ENCODE assay signal across 18 cellular contexts in genomic region chr3:143078883-143079282, GRCh38. TPM values are rescaled to one million over a fixed set of nuclear protein-coding genes. Genes with fewer than 3 reads are reported as not detected.
DNase-seq lines count a peak whose midpoint lies in the region; ATAC-seq, FAIRE-seq and TF ChIP-seq lines count a peak whose summit lies in the region.
"Had no signal": no experiment of that assay in that cellular context is flagged by ENCODE, and none has a peak within 500 bp of the region (broad histone marks: within the 10 kb centered on the region; RNA-seq: fewer than 3 reads in every experiment).

No MANE protein-coding gene starts in this region.

- H3K9me3 Mint-ChIP-seq in HFFc6, result no peaks in the 10 kb centered on the region
- H3K9me3 Mint-ChIP-seq: activated T-cell treated with anti-CD3 and anti-CD28 coated beads, Interleukin-2, amount 50 U/mL, for 72 hours; H9 had no signal

- H4K20me1 ChIP-seq in PC-9 (ENCODE audit: insufficient read depth), result no peaks in the 10 kb centered on the region

- TF ChIP-seq CTCF in A549 (IDR thresholded peaks at IDR 0.05), result no peak
- no peak for TF ChIP-seq CTCF in HFFc6 (IDR thresholded peaks at IDR 0.05)
- no peak for TF ChIP-seq CTCF in fibroblast of villous mesenchyme (IDR thresholded peaks at IDR 0.05; ENCODE audit: insufficient read depth, low read depth, low read length)
- TF ChIP-seq CTCF in PC-9 (conservative IDR thresholded peaks at IDR 0.05), result no peak

- H3K4me2 ChIP-seq in A549 (no peak overlapping the region), PC-9 (no peak overlapping the region)

- peaks cover 5% of the 10 kb centered on the region for H3K27me3 Mint-ChIP-seq in HFFc6 (ENCODE audit: insufficient read depth)

- no peak overlapping the region for H3K27ac Mint-ChIP-seq in HFFc6
- H3K27ac Mint-ChIP-seq: activated T-cell treated with anti-CD3 and anti-CD28 coated beads, Interleukin-2, amount 50 U/mL, for 72 hours; H9 had no signal

- H3K36me3 Mint-ChIP-seq in HFFc6 (ENCODE audit: low read depth), result no peaks in the 10 kb centered on the region

- no peak overlapping the region for H2AFZ ChIP-seq in PC-9

- no peaks in the 10 kb centered on the region for H3K27me3 ChIP-seq in PC-9 (ENCODE audit: insufficient read depth, low read depth)
- H3K27me3 ChIP-seq: pancreas had no signal

- CTCF ChIA-PET in A549 (lab: Yijun Ruan, JAX) (no interaction called here), PC-9 (lab: Charles Lee) (no interaction called here)

- H3K4me3 Mint-ChIP-seq in HFFc6, result peak overlapping the region; percentile 15; the same call in 1 of the 2 replicates
- H3K4me3 Mint-ChIP-seq: activated T-cell treated with anti-CD3 and anti-CD28 coated beads, Interleukin-2, amount 50 U/mL, for 72 hours; H9 had no signal

- POLR2A ChIA-PET in A549 (lab: Yijun Ruan, JAX) (no interaction called here), PC-9 (lab: Charles Lee; ENCODE audit: unreplicated experiment) (interaction anchor here (0.6 kb wide), 1 partner anchor 562 kb away, joined by 3 read pairs; no protein-coding TSS in a partner anchor)

- H3K9me3 ChIP-seq in A549 (no peaks in the 10 kb centered on the region), PC-9 (ENCODE audit: insufficient read depth, low read depth) (no peaks in the 10 kb centered on the region)
- H3K9me3 ChIP-seq: gastroesophageal sphincter, mucosa of descending colon, pancreas had no signal

- no peaks in the 10 kb centered on the region for H3K9me2 ChIP-seq in PC-9 (ENCODE audit: insufficient read depth)

- H3F3A ChIP-seq in PC-9 (ENCODE audit: insufficient read depth, low read depth), result no peaks in the 10 kb centered on the region

- intact Hi-C loops in PC-9 (cut with micrococcal nuclease; ENCODE audit: unreplicated experiment), result no loop called here

- WGBS in A549 (ENCODE audit: missing lambda C conversion rate), result 42% methylated on average over 4 of the region's 4 CpGs

- H3K4me3 ChIP-seq in A549, result no peak overlapping the region
- no peak overlapping the region for H3K4me3 ChIP-seq in fibroblast of villous mesenchyme (ENCODE audit: low read depth, low read length)
- no peak overlapping the region for H3K4me3 ChIP-seq in PC-9
- H3K4me3 ChIP-seq: gastroesophageal sphincter, mucosa of descending colon, pancreas had no signal

- TF ChIP-seq EP300 in A549 (IDR thresholded peaks at IDR 0.05), result no peak

- no peak for TF ChIP-seq RAD21 in A549 (conservative IDR thresholded peaks at IDR 0.05 in 1 of 2, IDR thresholded peaks at IDR 0.05 in 1 of 2)

- peak; percentile 28 to 42; a peak in 3 of 6 replicates for ATAC-seq in A549
- no peak for ATAC-seq in HG02973 (IDR thresholded peaks at IDR 0.05; ENCODE audit: unreplicated experiment)
- no peak for ATAC-seq in esophagus mucosa
- ATAC-seq: activated T-cell treated with anti-CD3 and anti-CD28 coated beads, Interleukin-2, amount 50 U/mL, for 72 hours; gastroesophageal sphincter; mucosa of descending colon; pancreas; stimulated activated naive CD8-positive, alpha-beta T cell treated with anti-CD3 and anti-CD28 coated beads, Interleukin-15, Interleukin-2, amounts not matched to agents 100 U/mL and 50 U/mL, for 24 hours had no signal

- H3K4me1 ChIP-seq in A549, result no peaks in the 10 kb centered on the region
- no peaks in the 10 kb centered on the region for H3K4me1 ChIP-seq in PC-9 (replicated peaks; ENCODE audit: insufficient read depth)
- H3K4me1 ChIP-seq: gastroesophageal sphincter, pancreas had no signal

- DNase-seq in A549 (ENCODE audit: low read depth in 1 of 2, low spot score in 1 of 2), result peak in 1 of 2 experiments; percentile 12
- peak; percentile 72 for DNase-seq in HFFc6
- DNase-seq in amniotic stem cell (lab: John Stamatoyannopoulos, UW), result peak; percentile 3
- peak; percentile 30 for DNase-seq in fibroblast of villous mesenchyme (ENCODE audit: low read depth)
- no peak for DNase-seq in T-helper 2 cell
- DNase-seq in PC-9, result no peak
- DNase-seq: activated T-cell treated with anti-CD3 and anti-CD28 coated beads, Interleukin-2, amount 50 U/mL, for 72 hours; H9; islet precursor cell; mucosa of descending colon; NCI-H2029; NCI-H526 treated with DMSO at 0.1 percent for 48 hours; pancreas; RPMI8226; stimulated activated naive CD8-positive, alpha-beta T cell treated with anti-CD3 and anti-CD28 coated beads, Interleukin-15, Interleukin-2, amounts not matched to agents 100 U/mL and 50 U/mL, for 24 hours had no signal

- H3K27ac ChIP-seq in A549 (no peak overlapping the region), PC-9 (no peak overlapping the region)
- H3K27ac ChIP-seq: gastroesophageal sphincter, pancreas had no signal

- H3K79me2 ChIP-seq in PC-9 (ENCODE audit: low read depth), result no peaks in the 10 kb centered on the region

- BruUV-seq in PC-9 (replicated peaks; lab: Mats Ljungman, UMichigan), result no TSS peak

- no peak for TF ChIP-seq POLR2A in A549 (IDR thresholded peaks at IDR 0.05; ENCODE audit: low read length)

- peaks cover 11% of the 10 kb centered on the region for H3K4me1 Mint-ChIP-seq in HFFc6 (ENCODE audit: low read depth)

- FAIRE-seq in A549 (lab: Jason Lieb, UNC), result no peak
- FAIRE-seq: pancreas had no signal

- H3K36me3 ChIP-seq in PC-9 (ENCODE audit: low read depth), result no peaks in the 10 kb centered on the region
- H3K36me3 ChIP-seq: gastroesophageal sphincter, pancreas had no signal

TF ChIP-seq in A549, 52 proteins besides CTCF, POLR2A, EP300 and RAD21 (continues in another document):
- no peak for TF ChIP-seq NFE2L2 (conservative IDR thresholded peaks at IDR 0.05; ENCODE audit: low read length)
- TF ChIP-seq ZFP36 (IDR thresholded peaks at IDR 0.05; ENCODE audit: borderline replicate concordance, partially characterized antibody), result no peak
- TF ChIP-seq, protein P1, sequence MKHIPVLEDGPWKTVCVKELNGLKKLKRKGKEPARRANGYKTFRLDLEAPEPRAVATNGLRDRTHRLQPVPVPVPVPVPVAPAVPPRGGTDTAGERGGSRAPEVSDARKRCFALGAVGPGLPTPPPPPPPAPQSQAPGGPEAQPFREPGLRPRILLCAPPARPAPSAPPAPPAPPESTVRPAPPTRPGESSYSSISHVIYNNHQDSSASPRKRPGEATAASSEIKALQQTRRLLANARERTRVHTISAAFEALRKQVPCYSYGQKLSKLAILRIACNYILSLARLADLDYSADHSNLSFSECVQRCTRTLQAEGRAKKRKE (CRISPR knock-in tag; IDR thresholded peaks at IDR 0.05; ENCODE audit: low read depth), result no peak
- no peak for TF ChIP-seq JUNB (IDR thresholded peaks at IDR 0.05)
- no peak for TF ChIP-seq HMGXB4 (CRISPR knock-in tag; IDR thresholded peaks at IDR 0.05; ENCODE audit: borderline replicate concordance)
- TF ChIP-seq, protein P2, sequence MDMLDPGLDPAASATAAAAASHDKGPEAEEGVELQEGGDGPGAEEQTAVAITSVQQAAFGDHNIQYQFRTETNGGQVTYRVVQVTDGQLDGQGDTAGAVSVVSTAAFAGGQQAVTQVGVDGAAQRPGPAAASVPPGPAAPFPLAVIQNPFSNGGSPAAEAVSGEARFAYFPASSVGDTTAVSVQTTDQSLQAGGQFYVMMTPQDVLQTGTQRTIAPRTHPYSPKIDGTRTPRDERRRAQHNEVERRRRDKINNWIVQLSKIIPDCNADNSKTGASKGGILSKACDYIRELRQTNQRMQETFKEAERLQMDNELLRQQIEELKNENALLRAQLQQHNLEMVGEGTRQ (IDR thresholded peaks at IDR 0.05), result no peak
- no peak for TF ChIP-seq KDM5A (IDR thresholded peaks at IDR 0.05)
- TF ChIP-seq, protein P3, sequence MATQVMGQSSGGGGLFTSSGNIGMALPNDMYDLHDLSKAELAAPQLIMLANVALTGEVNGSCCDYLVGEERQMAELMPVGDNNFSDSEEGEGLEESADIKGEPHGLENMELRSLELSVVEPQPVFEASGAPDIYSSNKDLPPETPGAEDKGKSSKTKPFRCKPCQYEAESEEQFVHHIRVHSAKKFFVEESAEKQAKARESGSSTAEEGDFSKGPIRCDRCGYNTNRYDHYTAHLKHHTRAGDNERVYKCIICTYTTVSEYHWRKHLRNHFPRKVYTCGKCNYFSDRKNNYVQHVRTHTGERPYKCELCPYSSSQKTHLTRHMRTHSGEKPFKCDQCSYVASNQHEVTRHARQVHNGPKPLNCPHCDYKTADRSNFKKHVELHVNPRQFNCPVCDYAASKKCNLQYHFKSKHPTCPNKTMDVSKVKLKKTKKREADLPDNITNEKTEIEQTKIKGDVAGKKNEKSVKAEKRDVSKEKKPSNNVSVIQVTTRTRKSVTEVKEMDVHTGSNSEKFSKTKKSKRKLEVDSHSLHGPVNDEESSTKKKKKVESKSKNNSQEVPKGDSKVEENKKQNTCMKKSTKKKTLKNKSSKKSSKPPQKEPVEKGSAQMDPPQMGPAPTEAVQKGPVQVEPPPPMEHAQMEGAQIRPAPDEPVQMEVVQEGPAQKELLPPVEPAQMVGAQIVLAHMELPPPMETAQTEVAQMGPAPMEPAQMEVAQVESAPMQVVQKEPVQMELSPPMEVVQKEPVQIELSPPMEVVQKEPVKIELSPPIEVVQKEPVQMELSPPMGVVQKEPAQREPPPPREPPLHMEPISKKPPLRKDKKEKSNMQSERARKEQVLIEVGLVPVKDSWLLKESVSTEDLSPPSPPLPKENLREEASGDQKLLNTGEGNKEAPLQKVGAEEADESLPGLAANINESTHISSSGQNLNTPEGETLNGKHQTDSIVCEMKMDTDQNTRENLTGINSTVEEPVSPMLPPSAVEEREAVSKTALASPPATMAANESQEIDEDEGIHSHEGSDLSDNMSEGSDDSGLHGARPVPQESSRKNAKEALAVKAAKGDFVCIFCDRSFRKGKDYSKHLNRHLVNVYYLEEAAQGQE (IDR thresholded peaks at IDR 0.05), result no peak

RNA-seq across cellular contexts. Expression of gene CHST2, which starts 40.7 kb away (rescaled TPM):
- 0.04 and 0.08 TPM in 2 replicates for polyA plus RNA-seq in A549 (2011; rRNA removed)
- polyA plus RNA-seq in A549 (2012; cell fraction: cytosol; rRNA removed), result 0.07 and 0.14 TPM in 2 replicates
- polyA plus RNA-seq in A549 (2012; cell fraction: nucleus; rRNA removed), result 0.20 and 0.22 TPM in 2 replicates
- 0.17 to 0.28 TPM (median 0.26 TPM) in 3 replicates for polyA plus RNA-seq in A549 (2017; fragmentation: RNase III; extraction: RNeasy Plus Mini Kit Qiagen cat#74134 plus additional on column Dnase treatment)
- polyA minus RNA-seq in A549 (2011; rRNA and poly(A)+ RNA removed), result 0.05 TPM in 1 of 2 replicates, not detected in the other
- total RNA-seq in HFFc6 (2021; fragmentation: NEBNext Ultra II Directional; extraction: Animal tissue kit (Norgen Biotek cat#: 25700)), result 1 to 10 TPM; 2.6 to 4.3 (median 3.8) TPM
- 22.5 and 40.2 TPM in 2 replicates for total RNA-seq in fibroblast of villous mesenchyme
- 1.5 TPM for total RNA-seq in esophagus mucosa
- 0.15 and 0.18 TPM in 2 replicates for total RNA-seq in PC-9 (2021)

Comparison
In these comparisons a context has a peak if more than half of its experiments do, and no peak if none do; other contexts are left out.
1. ATAC-seq: peak in A549 (2 of 2); none in HG02973 (single experiment) and esophagus mucosa (single experiment).
2. DNase-seq: peak in HFFc6 (single experiment), amniotic stem cell (single experiment) and fibroblast of villous mesenchyme (single experiment); none in T-helper 2 cell (0 of 5) and PC-9 (0 of 2).